ENCODE assay signal across 9 cellular contexts in genomic region chr2:33069894-33070651, GRCh38.
A peak's percentile ranks its signal among the peaks of the same experiment; 100 is the strongest.
DNase-seq lines count a peak whose midpoint lies in the region; ATAC-seq and TF ChIP-seq lines count a peak whose summit lies in the region.
"Had no signal": no experiment of that assay in that cellular context is flagged by ENCODE, and none has a peak within 500 bp of the region (broad histone marks: within the 10 kb centered on the region; RNA-seq: fewer than 3 reads in every experiment).

No MANE protein-coding gene starts in this region.

- H3K4me1 ChIP-seq in ascending aorta: peaks cover 10 to 40% of the 10 kb centered on the region in 2 donors
- H3K4me1 ChIP-seq: tibial nerve had no signal

- intact Hi-C loops in ascending aorta (cut with DNase I): loop anchor here (2.0 to 10.0 kb wide), 4 partner anchors 41 to 305 kb away; no protein-coding TSS in a partner anchor

- peak overlapping the region; percentile 83 to 86 for H3K27ac ChIP-seq in ascending aorta

- H3K36me3 ChIP-seq in ascending aorta: no peaks in the 10 kb centered on the region
- H3K36me3 ChIP-seq: tibial nerve had no signal

- peak; percentile 96 for DNase-seq in AG10803 (ENCODE audit: low read depth)
- DNase-seq in ascending aorta (ENCODE audit: low spot score in 2 of 2): peak; percentile 67 to 96
- DNase-seq in left lobe of liver (ENCODE audit: low spot score): peak; percentile 78
- peak; percentile 98 for DNase-seq in stromal cell of bone marrow (ENCODE audit: low read depth)
- no peak for DNase-seq in NCI-H1930 (lab: John Stamatoyannopoulos, UW)
- DNase-seq in NCI-H524 treated with DMSO at 0.1 percent for 48 hours (lab: John Stamatoyannopoulos, UW): no peak

- TF ChIP-seq CTCF in AG10803 (conservative IDR thresholded peaks at IDR 0.05; ENCODE audit: low read length): no peak
- no peak for TF ChIP-seq CTCF in ascending aorta (IDR thresholded peaks at IDR 0.05)

- no peaks in the 10 kb centered on the region for H3K27me3 ChIP-seq in ascending aorta
- H3K27me3 ChIP-seq: tibial nerve had no signal

- no peak overlapping the region for H3K4me3 ChIP-seq in AG10803 (ENCODE audit: low read length)
- H3K4me3 ChIP-seq in ascending aorta: no peak overlapping the region
- H3K4me3 ChIP-seq: tibial nerve had no signal

- ATAC-seq in HG03280 (IDR thresholded peaks at IDR 0.05; ENCODE audit: unreplicated experiment) (peak; percentile 50), left lobe of liver (peak; percentile 91), HG02973 (IDR thresholded peaks at IDR 0.05; ENCODE audit: unreplicated experiment) (no peak)

- H3K9me3 ChIP-seq in ascending aorta: no peaks in the 10 kb centered on the region
- H3K9me3 ChIP-seq: tibial nerve had no signal

Comparison
In these comparisons a context has a peak if more than half of its experiments do, and no peak if none do; other contexts are left out.
1. DNase-seq: peak in AG10803 (single experiment), ascending aorta (2 of 2), left lobe of liver (single experiment) and stromal cell of bone marrow (single experiment); none in NCI-H1930 (0 of 2) and NCI-H524 treated with DMSO at 0.1 percent for 48 hours (single experiment).